ENCODE assay signal across 16 cellular contexts in genomic region chr16:50278251-50278650, GRCh38. TPM values are rescaled to one million over a fixed set of nuclear protein-coding genes. Genes with fewer than 3 reads are reported as not detected.
DNase-seq lines count a peak whose midpoint lies in the region; ATAC-seq and TF ChIP-seq lines count a peak whose summit lies in the region.
"Had no signal": no experiment of that assay in that cellular context is flagged by ENCODE, and none has a peak within 500 bp of the region (broad histone marks: within the 10 kb centered on the region; RNA-seq: fewer than 3 reads in every experiment).

No MANE protein-coding gene starts in this region.

- CTCF ChIA-PET in activated CD4-positive, alpha-beta T cell treated with anti-CD3 and anti-CD28 coated beads, Interleukin-2, amount 10 ng/mL, durations not matched to agents 7 days and 5 days (lab: Charles Lee), result interaction anchor here (0.7 to 2.4 kb wide), 8 partner anchors 10 to 253 kb away, joined by 3 to 12 read pairs (median 4); partner anchors contain the start of gene CNEP1R1
- CTCF ChIA-PET in GM10248 (lab: Yijun Ruan, JAX), result interaction anchor here (1.2 to 4.5 kb wide), 7 partner anchors 8 to 528 kb away, joined by 3 to 19 read pairs (median 4); no protein-coding TSS in a partner anchor

- H2AFZ ChIP-seq in Loucy (ENCODE audit: low read length), result no peak overlapping the region
- H2AFZ ChIP-seq: neural progenitor cell had no signal

- H3K36me3 ChIP-seq in Loucy (ENCODE audit: insufficient read depth, low read length), result no peaks in the 10 kb centered on the region
- H3K36me3 ChIP-seq: neural progenitor cell, WERI-Rb-1 had no signal

- H4K20me1 ChIP-seq in Loucy (ENCODE audit: insufficient read depth, low read length, poor library complexity, severe bottlenecking), result peaks cover 4% of the 10 kb centered on the region

- peaks cover 97% of the 10 kb centered on the region for H3K4me1 Mint-ChIP-seq in activated CD4-positive, alpha-beta T cell treated with anti-CD3 and anti-CD28 coated beads, Interleukin-2, amount 10 ng/mL, durations not matched to agents 7 days and 5 days
- H3K4me1 Mint-ChIP-seq in activated naive CD8-positive, alpha-beta T cell treated with anti-CD3 and anti-CD28 coated beads, Interleukin-2, amount 50 U/mL, for 24 hours, result peaks cover 97% of the 10 kb centered on the region
- H3K4me1 Mint-ChIP-seq: neural progenitor cell had no signal

- H3K27ac Mint-ChIP-seq in activated CD4-positive, alpha-beta T cell treated with anti-CD3 and anti-CD28 coated beads, Interleukin-2, amount 10 ng/mL, durations not matched to agents 7 days and 5 days, result peak overlapping the region; percentile 81
- peak overlapping the region; percentile 84 for H3K27ac Mint-ChIP-seq in activated naive CD8-positive, alpha-beta T cell treated with anti-CD3 and anti-CD28 coated beads, Interleukin-2, amount 50 U/mL, for 24 hours
- H3K27ac Mint-ChIP-seq: endodermal cell, HFFc6, neural progenitor cell had no signal

- no peaks in the 10 kb centered on the region for H3K27me3 Mint-ChIP-seq in activated CD4-positive, alpha-beta T cell treated with anti-CD3 and anti-CD28 coated beads, Interleukin-2, amount 10 ng/mL, durations not matched to agents 7 days and 5 days
- H3K27me3 Mint-ChIP-seq in activated naive CD8-positive, alpha-beta T cell treated with anti-CD3 and anti-CD28 coated beads, Interleukin-2, amount 50 U/mL, for 24 hours, result no peaks in the 10 kb centered on the region

- TF ChIP-seq CTCF in Loucy (conservative IDR thresholded peaks at IDR 0.05; ENCODE audit: low read length) (no peak), GM10248 (IDR thresholded peaks at IDR 0.05; ENCODE audit: control extremely low read depth, extremely low read depth, low read depth, missing control alignments) (no peak)

- peak overlapping the region; percentile 60 for H3K4me3 Mint-ChIP-seq in activated CD4-positive, alpha-beta T cell treated with anti-CD3 and anti-CD28 coated beads, Interleukin-2, amount 10 ng/mL, durations not matched to agents 7 days and 5 days
- H3K4me3 Mint-ChIP-seq in activated naive CD8-positive, alpha-beta T cell treated with anti-CD3 and anti-CD28 coated beads, Interleukin-2, amount 50 U/mL, for 24 hours, result peak overlapping the region; percentile 43
- H3K4me3 Mint-ChIP-seq: endodermal cell, HFFc6, neural progenitor cell had no signal

- intact Hi-C loops in posterior vena cava (cut with DNase I), result no loop called here

- peak overlapping the region; percentile 49 for H3K4me2 ChIP-seq in Loucy (ENCODE audit: low read depth, low read length, poor library complexity, severe bottlenecking)
- H3K4me2 ChIP-seq: A549, neural progenitor cell had no signal

- H3K9me2 ChIP-seq in Loucy (replicated peaks; ENCODE audit: low read depth, low read length), result no peaks in the 10 kb centered on the region

- no peaks in the 10 kb centered on the region; the same call in 1 of the 2 replicates for H3F3A ChIP-seq in Loucy (ENCODE audit: low read depth)

- no peak overlapping the region for H3K9ac ChIP-seq in Loucy (ENCODE audit: low read depth, low read length, poor library complexity, severe bottlenecking)
- H3K9ac ChIP-seq: neural progenitor cell had no signal

- no peaks in the 10 kb centered on the region for H3K27me3 ChIP-seq in Loucy (ENCODE audit: insufficient read depth, low read length, poor library complexity, severe bottlenecking)
- H3K27me3 ChIP-seq: neural progenitor cell had no signal

- peaks cover 87% of the 10 kb centered on the region for H3K4me1 ChIP-seq in Loucy (ENCODE audit: insufficient read depth, low read length, poor library complexity, severe bottlenecking)
- H3K4me1 ChIP-seq: A549, neural progenitor cell had no signal

- no peak for DNase-seq in activated CD4-positive, alpha-beta T cell treated with anti-CD3 and anti-CD28 coated beads, Interleukin-2, amount 10 ng/mL, durations not matched to agents 7 days and 5 days
- DNase-seq in activated CD4-positive, alpha-beta T cell treated with anti-CD3 and anti-CD28 coated beads for 48 hours, result no peak
- DNase-seq in activated naive CD8-positive, alpha-beta T cell treated with anti-CD3 and anti-CD28 coated beads, Interleukin-2, amount 50 U/mL, for 24 hours, result no peak
- DNase-seq in posterior vena cava (ENCODE audit: low spot score) (peak; percentile 5), NCI-H187 (lab: John Stamatoyannopoulos, UW) (no peak), GM10248 (ENCODE audit: extremely low spot score) (no peak), NCI-H128 (lab: John Stamatoyannopoulos, UW; ENCODE audit: unreplicated experiment) (no peak)
- DNase-seq: cerebellar nuclear complex, endodermal cell, HFFc6, islet precursor cell, NCI-H146, WERI-Rb-1 had no signal

- no peaks in the 10 kb centered on the region for H3K9me3 ChIP-seq in Loucy (ENCODE audit: insufficient read depth, low read depth, low read length)
- H3K9me3 ChIP-seq: A549 had no signal

- POLR2A ChIA-PET in activated CD4-positive, alpha-beta T cell treated with anti-CD3 and anti-CD28 coated beads, Interleukin-2, amount 10 ng/mL, durations not matched to agents 7 days and 5 days (lab: Charles Lee), result no interaction called here
- POLR2A ChIA-PET in GM10248 (lab: Yijun Ruan, JAX), result interaction anchor here (0.6 kb wide), 1 partner anchor 19 kb away, joined by 3 read pairs; no protein-coding TSS in a partner anchor

- no peak overlapping the region for H3K4me3 ChIP-seq in Loucy (ENCODE audit: low read length, poor library complexity, severe bottlenecking)
- H3K4me3 ChIP-seq: A549, neural progenitor cell had no signal

- no peak for ATAC-seq in activated naive CD8-positive, alpha-beta T cell treated with anti-CD3 and anti-CD28 coated beads, Interleukin-2, amount 50 U/mL, for 24 hours
- ATAC-seq: A549 had no signal

- H3K79me2 ChIP-seq in Loucy (ENCODE audit: insufficient read depth, low read length), result peaks cover 93% of the 10 kb centered on the region

- H3K9me3 Mint-ChIP-seq in activated CD4-positive, alpha-beta T cell treated with anti-CD3 and anti-CD28 coated beads, Interleukin-2, amount 10 ng/mL, durations not matched to agents 7 days and 5 days, result no peaks in the 10 kb centered on the region
- no peaks in the 10 kb centered on the region for H3K9me3 Mint-ChIP-seq in activated naive CD8-positive, alpha-beta T cell treated with anti-CD3 and anti-CD28 coated beads, Interleukin-2, amount 50 U/mL, for 24 hours

- peaks cover 56% of the 10 kb centered on the region for H3K36me3 Mint-ChIP-seq in activated CD4-positive, alpha-beta T cell treated with anti-CD3 and anti-CD28 coated beads, Interleukin-2, amount 10 ng/mL, durations not matched to agents 7 days and 5 days (ENCODE audit: low read depth)
- peaks cover 18% of the 10 kb centered on the region for H3K36me3 Mint-ChIP-seq in activated naive CD8-positive, alpha-beta T cell treated with anti-CD3 and anti-CD28 coated beads, Interleukin-2, amount 50 U/mL, for 24 hours (ENCODE audit: low read depth)
- H3K36me3 Mint-ChIP-seq: neural progenitor cell had no signal

RNA-seq across cellular contexts. Expression of gene ADCY7, which starts 11.9 kb away (rescaled TPM):
- total RNA-seq in activated CD4-positive, alpha-beta T cell treated with anti-CD3 and anti-CD28 coated beads, Interleukin-2, amount 10 ng/mL, durations not matched to agents 7 days and 5 days, result 100 to 1,000 TPM; 197 to 255 TPM
- 10 to 100 TPM; 31.3 to 50.2 TPM for total RNA-seq in posterior vena cava
